In genomic region chr4:95505801-95506200, GRCh38 we compare ENCODE assay signal across 16 cellular contexts. TPM values are rescaled to one million over a fixed set of nuclear protein-coding genes. Genes with fewer than 3 reads are reported as not detected.
DNase-seq lines count a peak whose midpoint lies in the region; ATAC-seq, FAIRE-seq and TF ChIP-seq lines count a peak whose summit lies in the region.
"Had no signal": no experiment of that assay in that cellular context is flagged by ENCODE, and none has a peak within 500 bp of the region (broad histone marks: within the 10 kb centered on the region; RNA-seq: fewer than 3 reads in every experiment).

No MANE protein-coding gene starts in this region.

- H3K9ac ChIP-seq in mammary epithelial cell (ENCODE audit: insufficient read depth, low read length) = no peak overlapping the region

- H3K4me1 ChIP-seq in left ventricle myocardium inferior = no peaks in the 10 kb centered on the region
- peaks cover 34% of the 10 kb centered on the region for H3K4me1 ChIP-seq in mammary epithelial cell (ENCODE audit: insufficient read depth, low read length)
- H3K4me1 ChIP-seq in mesodermal cell (ENCODE audit: control insufficient read depth, insufficient read depth, low read length, poor library complexity, severe bottlenecking) = peaks cover 39% of the 10 kb centered on the region
- H3K4me1 ChIP-seq: Peyer's patch had no signal

- H3K9me3 ChIP-seq in left ventricle myocardium inferior (replicated peaks) (no peaks in the 10 kb centered on the region), mammary epithelial cell (replicated peaks; ENCODE audit: insufficient read depth, low read length) (no peaks in the 10 kb centered on the region), mesodermal cell (ENCODE audit: control insufficient read depth, low read length) (no peaks in the 10 kb centered on the region)
- H3K9me3 ChIP-seq: Peyer's patch had no signal

- dilution Hi-C loops in mammary epithelial cell (cut with HindIII; ENCODE audit: low sequenced_read_pairs) = no loop called here

- in situ Hi-C loops in mammary epithelial cell (cut with MboI; ENCODE audit: low sequenced_read_pairs in 2 of 2) = no loop called here

- H3K27ac ChIP-seq in left ventricle myocardium inferior (replicated peaks) (peak overlapping the region; percentile 53), mammary epithelial cell (ENCODE audit: insufficient read depth, low read depth, low read length) (no peak overlapping the region), mesodermal cell (ENCODE audit: low read depth, low read length, severe bottlenecking) (peak overlapping the region; percentile 73)
- H3K27ac ChIP-seq: C4-2B, Peyer's patch had no signal

- intact Hi-C loops in left ventricle myocardium inferior (cut with micrococcal nuclease) = no loop called here
- intact Hi-C loops in Right ventricle myocardium superior (cut with DNase I) = no loop called here
- intact Hi-C loops in mammary epithelial cell (cut with micrococcal nuclease) = no loop called here

- H3K4me2 ChIP-seq in mammary epithelial cell (ENCODE audit: insufficient read depth, low read depth, low read length) = peak overlapping the region; percentile 52

- no peaks in the 10 kb centered on the region for H4K20me1 ChIP-seq in mammary epithelial cell (ENCODE audit: insufficient read depth, low read length)

- no peak overlapping the region for H2AFZ ChIP-seq in mammary epithelial cell (ENCODE audit: low read depth, low read length)

- BruUV-seq in mammary epithelial cell (replicated peaks; lab: Mats Ljungman, UMichigan) = no TSS peak

- TF ChIP-seq CTCF in left ventricle myocardium inferior (IDR thresholded peaks at IDR 0.05; ENCODE audit: borderline replicate concordance) (no peak), mammary epithelial cell (conservative IDR thresholded peaks at IDR 0.05 in 1 of 2, IDR thresholded peaks at IDR 0.05 in 1 of 2; ENCODE audit: extremely low read depth in 1 of 2, insufficient read depth in 1 of 2, low read depth in 1 of 2, low read length in 2 of 2) (no peak)

- no peak for FAIRE-seq in GM19239 (lab: Jason Lieb, UNC)

- H3K36me3 ChIP-seq in left ventricle myocardium inferior = no peaks in the 10 kb centered on the region
- H3K36me3 ChIP-seq in mammary epithelial cell (ENCODE audit: insufficient read depth, low read length) = no peaks in the 10 kb centered on the region
- no peaks in the 10 kb centered on the region for H3K36me3 ChIP-seq in mesodermal cell (ENCODE audit: control insufficient read depth, insufficient read depth, low read length)
- H3K36me3 ChIP-seq: Peyer's patch had no signal

- DNase-seq in left ventricle myocardium inferior = no peak
- DNase-seq in Right ventricle myocardium superior = no peak
- no peak for DNase-seq in mammary epithelial cell
- no peak for DNase-seq in activated CD4-positive, alpha-beta T cell treated with anti-CD3 and anti-CD28 coated beads for 4 hours
- no peak for DNase-seq in GM19239 (ENCODE audit: insufficient read length, low spot score)
- DNase-seq: H9, NCI-H1417 treated with DMSO at 0.1 percent for 48 hours, NCI-H2029, NCI-H510A, NCI-H82, Peyer's patch, SHP77 treated with DMSO at 0.1 percent for 48 hours had no signal

- no peak overlapping the region for H3K4me3 ChIP-seq in left ventricle myocardium inferior
- H3K4me3 ChIP-seq in mammary epithelial cell (replicated peaks in 1 of 3; ENCODE audit: insufficient read depth in 1 of 3, low read depth in 2 of 3, low read length in 3 of 3) = no peak overlapping the region
- no peak overlapping the region for H3K4me3 ChIP-seq in mesodermal cell (ENCODE audit: extremely low read depth, insufficient read depth, low read length, poor library complexity, severe bottlenecking)
- H3K4me3 ChIP-seq: Peyer's patch had no signal

- H3K79me2 ChIP-seq in mammary epithelial cell (ENCODE audit: insufficient read depth, low read length) = no peaks in the 10 kb centered on the region

- CTCF ChIA-PET in mammary epithelial cell (lab: Charles Lee; ENCODE audit: low non-redundant PET) = interaction anchor here (1.0 kb wide), 1 partner anchor 42 kb away, joined by 3 read pairs; no protein-coding TSS in a partner anchor

- H3K27me3 ChIP-seq in left ventricle myocardium inferior (ENCODE audit: low read depth) = no peaks in the 10 kb centered on the region
- no peaks in the 10 kb centered on the region for H3K27me3 ChIP-seq in mammary epithelial cell (ENCODE audit: insufficient read depth, low read length)
- H3K27me3 ChIP-seq: Peyer's patch had no signal

- ATAC-seq in Right ventricle myocardium superior (ENCODE audit: poor library complexity) (no peak), HG03095 (IDR thresholded peaks at IDR 0.05; ENCODE audit: unreplicated experiment) (no peak), GM19452 (IDR thresholded peaks at IDR 0.05; ENCODE audit: unreplicated experiment) (no peak)

RNA-seq across cellular contexts. Expression of gene UNC5C, which starts 43.0 kb away (rescaled TPM):
- total RNA-seq in left ventricle myocardium inferior (2.0 TPM), Right ventricle myocardium superior (2.0 TPM), mammary epithelial cell (1 to 10 TPM; 4.5 to 9.8 TPM)
- polyA plus RNA-seq in mammary epithelial cell = 3.0 TPM
- 22.3 TPM for polyA minus RNA-seq in mammary epithelial cell
- polyA plus RNA-seq in mesodermal cell (2013, experiment 1 of 2) = 41.3 TPM
- polyA plus RNA-seq in mesodermal cell (2013, experiment 2 of 2) = 31.8 TPM
- total RNA-seq: H9 had no signal
